Comparison of ENCODE assay signal across 10 cellular contexts in the genomic region with DNA sequence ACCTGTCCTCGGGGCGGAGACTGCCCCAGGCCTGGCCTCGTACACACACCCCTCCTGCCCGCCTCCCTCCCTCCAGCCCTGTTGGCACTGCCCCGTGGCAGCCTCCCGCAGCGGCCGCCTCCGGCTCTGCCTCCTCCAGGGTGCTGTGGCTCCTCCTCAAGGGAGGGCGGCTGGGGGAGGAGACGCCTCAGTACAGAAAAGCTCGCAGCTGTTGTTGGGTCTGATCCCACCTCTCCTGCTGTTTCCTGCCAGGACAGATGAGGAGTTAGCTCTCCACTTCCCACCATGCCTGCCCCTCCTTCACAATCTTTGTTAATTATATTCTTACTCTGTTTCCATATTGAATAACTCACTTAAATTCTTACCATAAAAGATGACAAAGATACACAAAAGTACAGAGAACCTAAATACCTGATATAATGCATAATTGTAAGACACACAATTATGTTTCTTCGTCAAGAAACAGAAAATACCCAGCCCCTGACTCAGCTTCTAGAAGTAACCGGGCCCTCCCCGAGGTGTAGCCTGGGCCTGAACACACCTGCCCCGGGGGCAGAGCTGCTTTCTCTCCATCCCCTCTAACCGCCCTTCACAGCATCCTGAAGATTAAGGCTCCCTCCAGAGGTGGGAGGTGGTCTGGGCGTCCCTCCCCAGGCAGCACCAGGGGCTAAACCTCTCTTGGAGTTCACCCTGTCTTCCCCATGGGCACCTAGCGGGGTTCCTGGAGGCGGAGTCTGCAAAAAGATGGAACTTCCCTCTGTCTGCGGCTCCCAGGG. TPM values are rescaled to one million over a fixed set of nuclear protein-coding genes. Genes with fewer than 3 reads are reported as not detected.
DNase-seq lines count a peak whose midpoint lies in the region; TF ChIP-seq lines count a peak whose summit lies in the region.
"Had no signal": no experiment of that assay in that cellular context is flagged by ENCODE, and none has a peak within 500 bp of the region (broad histone marks: within the 10 kb centered on the region; RNA-seq: fewer than 3 reads in every experiment).

No MANE protein-coding gene starts in this region.

- peak overlapping the region; percentile 75 for H3K23ac ChIP-seq in neuronal stem cell (ENCODE audit: low read depth, low read length, poor library complexity)

- H2AK5ac ChIP-seq in neuronal stem cell (ENCODE audit: low read depth, low read length): peak overlapping the region; percentile 76

- H3K4ac ChIP-seq in neuronal stem cell (ENCODE audit: low read length): peak overlapping the region; percentile 78

- no peaks in the 10 kb centered on the region for H3K36me3 ChIP-seq in BLaER1 treated with 17β-estradiol and CSF1 and Interleukin-3, amounts not matched to agents 10 nM and 100 nM
- H3K36me3 ChIP-seq in endodermal cell (ENCODE audit: control insufficient read depth, insufficient read depth, low read length): no peaks in the 10 kb centered on the region
- H3K36me3 ChIP-seq in neuronal stem cell (replicated peaks in 1 of 2; ENCODE audit: control insufficient read depth in 2 of 2, insufficient read depth in 2 of 2, low read length in 2 of 2): no peaks in the 10 kb centered on the region

- no peaks in the 10 kb centered on the region for H3K9me3 Mint-ChIP-seq in endodermal cell
- no peaks in the 10 kb centered on the region for H3K9me3 Mint-ChIP-seq in activated T-cell treated with anti-CD3 and anti-CD28 coated beads, Interleukin-2, amount 50 U/mL, for 24 hours
- H3K9me3 Mint-ChIP-seq: HFFc6 had no signal

- H3K79me1 ChIP-seq in neuronal stem cell (ENCODE audit: low read depth, low read length): peaks cover 2% of the 10 kb centered on the region

- TF ChIP-seq CTCF in endodermal cell (conservative IDR thresholded peaks at IDR 0.05): peak; percentile 13

- no peak overlapping the region for H3K27ac Mint-ChIP-seq in endodermal cell
- H3K27ac Mint-ChIP-seq in activated T-cell treated with anti-CD3 and anti-CD28 coated beads, Interleukin-2, amount 50 U/mL, for 24 hours: no peak overlapping the region
- H3K27ac Mint-ChIP-seq: HFFc6 had no signal

- H3K4me3 Mint-ChIP-seq in endodermal cell: no peak overlapping the region
- H3K4me3 Mint-ChIP-seq in activated T-cell treated with anti-CD3 and anti-CD28 coated beads, Interleukin-2, amount 50 U/mL, for 24 hours: no peak overlapping the region
- H3K4me3 Mint-ChIP-seq: HFFc6 had no signal

- H3K27me3 Mint-ChIP-seq in endodermal cell (ENCODE audit: insufficient read depth): no peaks in the 10 kb centered on the region
- H3K27me3 Mint-ChIP-seq in activated T-cell treated with anti-CD3 and anti-CD28 coated beads, Interleukin-2, amount 50 U/mL, for 24 hours: peaks cover 18% of the 10 kb centered on the region

- H3K4me3 ChIP-seq in BLaER1 treated with 17β-estradiol and CSF1 and Interleukin-3, amounts not matched to agents 10 nM and 100 nM: no peak overlapping the region
- H3K4me3 ChIP-seq in endodermal cell (ENCODE audit: low read length) (no peak overlapping the region), neuronal stem cell (ENCODE audit: low read length in 2 of 2) (no peak overlapping the region)

- H3K27me3 ChIP-seq in BLaER1 treated with 17β-estradiol and CSF1 and Interleukin-3, amounts not matched to agents 10 nM and 100 nM: no peaks in the 10 kb centered on the region
- H3K27me3 ChIP-seq in endodermal cell (ENCODE audit: control insufficient read depth, insufficient read depth, low read length, poor library complexity, severe bottlenecking): no peaks in the 10 kb centered on the region
- H3K27me3 ChIP-seq in neuronal stem cell (ENCODE audit: control insufficient read depth in 3 of 3, insufficient read depth in 3 of 3, low read depth in 1 of 3, low read length in 3 of 3): peaks cover 0 to 19% (median 0%) of the 10 kb centered on the region in 3 experiments

- no peak overlapping the region for H2BK120ac ChIP-seq in neuronal stem cell (ENCODE audit: low read depth, low read length)

- no peak overlapping the region for H2BK12ac ChIP-seq in neuronal stem cell (ENCODE audit: low read length)

- peaks cover 14% of the 10 kb centered on the region for H3K4me1 Mint-ChIP-seq in endodermal cell
- H3K4me1 Mint-ChIP-seq in activated T-cell treated with anti-CD3 and anti-CD28 coated beads, Interleukin-2, amount 50 U/mL, for 24 hours (ENCODE audit: low read depth): no peaks in the 10 kb centered on the region

- H3K18ac ChIP-seq in neuronal stem cell (ENCODE audit: low read length): peak overlapping the region; percentile 87

- H3K36me3 Mint-ChIP-seq in endodermal cell (ENCODE audit: low read depth): no peaks in the 10 kb centered on the region
- no peaks in the 10 kb centered on the region for H3K36me3 Mint-ChIP-seq in activated T-cell treated with anti-CD3 and anti-CD28 coated beads, Interleukin-2, amount 50 U/mL, for 24 hours (ENCODE audit: low read depth)

- peak overlapping the region; percentile 72 for H2AFZ ChIP-seq in neuronal stem cell (ENCODE audit: low read length)

- H4K91ac ChIP-seq in neuronal stem cell (ENCODE audit: low read depth, low read length, poor library complexity): no peak overlapping the region

- in situ Hi-C loops in G401 (cut with HindIII; ENCODE audit: low sequenced_read_pairs): no loop called here

- H3K9ac ChIP-seq in BLaER1 treated with 17β-estradiol and CSF1 and Interleukin-3, amounts not matched to agents 10 nM and 100 nM: peak overlapping the region in 1 of 11 experiments; percentile 27; a peak in 1 of 22 replicates
- no peak overlapping the region for H3K9ac ChIP-seq in endodermal cell (ENCODE audit: extremely low read depth, low read length, poor library complexity, severe bottlenecking)
- no peak overlapping the region for H3K9ac ChIP-seq in neuronal stem cell (ENCODE audit: low read depth, low read length, poor library complexity)

- H2BK5ac ChIP-seq in neuronal stem cell (ENCODE audit: low read length): no peak overlapping the region

- H3K4me1 ChIP-seq in BLaER1 treated with 17β-estradiol and CSF1 and Interleukin-3, amounts not matched to agents 10 nM and 100 nM: peaks cover 15 to 56% (median 33%) of the 10 kb centered on the region in 10 experiments
- H3K4me1 ChIP-seq in endodermal cell (ENCODE audit: control insufficient read depth, insufficient read depth, low read length): peaks cover 2% of the 10 kb centered on the region
- H3K4me1 ChIP-seq in neuronal stem cell (ENCODE audit: control insufficient read depth in 2 of 2, insufficient read depth in 1 of 2, low read depth in 1 of 2, low read length in 2 of 2): no peaks in the 10 kb centered on the region

- peak overlapping the region; percentile 22 to 80 (median 62); a peak in 20 of 22 replicates for H3K4me2 ChIP-seq in BLaER1 treated with 17β-estradiol and CSF1 and Interleukin-3, amounts not matched to agents 10 nM and 100 nM
- H3K4me2 ChIP-seq in neuronal stem cell (ENCODE audit: insufficient read depth, low read length, poor library complexity, severe bottlenecking): no peak overlapping the region

- DNase-seq in NCI-H2171 (lab: John Stamatoyannopoulos, UW) (peak; percentile 90), endodermal cell (no peak), neuronal stem cell (ENCODE audit: low spot score) (no peak), G401 (ENCODE audit: low spot score) (no peak), HuH-7.5 (ENCODE audit: low spot score) (no peak)
- DNase-seq in activated CD4-positive, alpha-beta T cell treated with anti-CD3 and anti-CD28 coated beads, Interleukin-2, amount 50 U/mL, for 4 hours: no peak
- no peak for DNase-seq in activated T-cell treated with anti-CD3 and anti-CD28 coated beads, Interleukin-2, amount 50 U/mL, for 24 hours
- DNase-seq: HFFc6, NCI-H748 treated with DMSO at 0.1 percent for 48 hours had no signal

- H3K9me3 ChIP-seq in BLaER1 treated with 17β-estradiol and CSF1 and Interleukin-3, amounts not matched to agents 10 nM and 100 nM (replicated peaks in 1 of 11): peaks cover 0 to 20% (median 9%) of the 10 kb centered on the region in 11 experiments; a peak in 10 of 22 replicates
- H3K9me3 ChIP-seq in endodermal cell (ENCODE audit: control insufficient read depth, low read length) (no peaks in the 10 kb centered on the region), neuronal stem cell (replicated peaks in 1 of 2; ENCODE audit: control insufficient read depth in 2 of 2, insufficient read depth in 1 of 2, low read depth in 1 of 2, low read length in 2 of 2) (peaks cover 0 to 2% of the 10 kb centered on the region in 2 donors)

- peak overlapping the region; percentile 94 for H2BK15ac ChIP-seq in neuronal stem cell (ENCODE audit: low read length)

- H4K8ac ChIP-seq in neuronal stem cell (ENCODE audit: low read depth, low read length): no peak overlapping the region

- H3K14ac ChIP-seq in neuronal stem cell (ENCODE audit: low read length): no peak overlapping the region

- 76 to 83% methylated on average over 11 to 21 of the region's 21 CpGs for WGBS in endodermal cell (ENCODE audit: insufficient coverage in 1 of 2, insufficient read length in 1 of 2), 2 experiments
- WGBS in neuronal stem cell (ENCODE audit: extremely low coverage in 2 of 2, insufficient read length in 2 of 2, insufficient replicate concordance in 1 of 2), 2 donors: no CpG with 5 or more reads among the region's 21 CpGs

- no peaks in the 10 kb centered on the region; a peak in 1 of 22 replicates for H4K20me1 ChIP-seq in BLaER1 treated with 17β-estradiol and CSF1 and Interleukin-3, amounts not matched to agents 10 nM and 100 nM

- H3K27ac ChIP-seq in BLaER1 treated with 17β-estradiol and CSF1 and Interleukin-3, amounts not matched to agents 10 nM and 100 nM: no peak overlapping the region
- H3K27ac ChIP-seq in endodermal cell (ENCODE audit: low read depth, low read length): no peak overlapping the region
- no peak overlapping the region for H3K27ac ChIP-seq in neuronal stem cell (replicated peaks; ENCODE audit: low read length)

RNA-seq across cellular contexts. Expression of a gene that starts 30.6 kb away (rescaled TPM):
- total RNA-seq in endodermal cell: 100 to 1,000 TPM; 232 to 407 TPM
- polyA plus RNA-seq in endodermal cell (2013, experiment 1 of 2): 172 TPM
- polyA plus RNA-seq in endodermal cell (2013, experiment 2 of 2): 154 TPM
- polyA plus RNA-seq in neuronal stem cell (2013, experiment 1 of 2): 54.3 TPM
- polyA plus RNA-seq in neuronal stem cell (2013, experiment 2 of 2): 53.4 TPM
- 83.0 and 85.1 TPM in 2 replicates for total RNA-seq in G401 (2014; rRNA removed; shearing (Covaris generic))
